In genomic region chr2:98786179-98786578, GRCh38 we compare ENCODE assay signal across 28 cellular contexts.
"Had no signal": no experiment of that assay in that cellular context is flagged by ENCODE, and none has a peak within 500 bp of the region (broad histone marks: within the 10 kb centered on the region; RNA-seq: fewer than 3 reads in every experiment).

No MANE protein-coding gene starts in this region.

- DNase-seq: hypothalamus; immature natural killer cell; kidney; left colon; left lung; lower lobe of right lung; mammary epithelial cell; mesenchymal stem cell; naive thymus-derived CD8-positive, alpha-beta T cell; nucleus accumbens; pancreas; posterior cingulate gyrus; psoas muscle; right lobe of liver; stimulated activated CD4-positive, alpha-beta T cell treated with anti-CD3 and anti-CD28 coated beads, Interleukin-1b, Interleukin-23, amount 100 ng/mL, for 48 hours; stimulated activated CD4-positive, alpha-beta T cell treated with anti-CD3 and anti-CD28 coated beads, Interleukin-2, amount 100 ng/mL, for 48 hours; stimulated activated CD4-positive, alpha-beta T cell treated with anti-CD3 and anti-CD28 coated beads, Interleukin-4, amount 100 ng/mL, for 4 hours; stimulated activated CD8-positive, alpha-beta memory T cell treated with anti-CD3 and anti-CD28 coated beads, Interleukin-4, amount 100 ng/mL, for 48 hours; stimulated activated naive B cell treated with anti-CD40 and anti-IgM and Interleukin-4, amounts not matched to agents 10 μg/mL and 1 μg/mL and 100 μg/mL, for 72 hours; stimulated activated naive CD8-positive, alpha-beta T cell treated with anti-CD3 and anti-CD28 coated beads, Interleukin-15, Interleukin-2, amounts not matched to agents 100 U/mL and 50 U/mL, for 24 hours; stomach; testis; thyroid gland; transverse colon had no signal

- ATAC-seq: left colon; left lung; lower lobe of right lung; naive thymus-derived CD8-positive, alpha-beta T cell; pancreas; psoas muscle; stimulated activated naive B cell treated with anti-CD40 and anti-IgM and Interleukin-4, amounts not matched to agents 10 μg/mL and 1 μg/mL and 100 μg/mL, for 72 hours; stimulated activated naive CD8-positive, alpha-beta T cell treated with anti-CD3 and anti-CD28 coated beads, Interleukin-15, Interleukin-2, amounts not matched to agents 100 U/mL and 50 U/mL, for 24 hours had no signal

- H3K4me1 ChIP-seq: left lung, lower lobe of right lung, pancreas, psoas muscle, right atrium auricular region, right lobe of liver, testis, thyroid gland, transverse colon, upper lobe of left lung, vagina had no signal

- H3K4me3 ChIP-seq: left lung, lower lobe of right lung, pancreas, psoas muscle, right atrium auricular region, right lobe of liver, smooth muscle cell, stomach, testis, thyroid gland, transverse colon, upper lobe of left lung, vagina had no signal

- H3K27me3 ChIP-seq: left lung, pancreas, right atrium auricular region, right lobe of liver, stomach, testis, thyroid gland, transverse colon, upper lobe of left lung, vagina had no signal

- H3K36me3 ChIP-seq: left lung, lower lobe of right lung, pancreas, right atrium auricular region, right lobe of liver, stomach, thyroid gland, transverse colon, upper lobe of left lung, vagina had no signal

- H3K4me2 ChIP-seq: smooth muscle cell had no signal

- H3K9me3 ChIP-seq: pancreas, right lobe of liver, testis, thyroid gland had no signal

- H3K27ac ChIP-seq: left lung, lower lobe of right lung, pancreas, psoas muscle, right atrium auricular region, right lobe of liver, stomach, testis, thyroid gland, transverse colon, upper lobe of left lung, vagina had no signal
